ENCODE assay signal across 9 cellular contexts in genomic region chr1:26358411-26359384, GRCh38. TPM values are rescaled to one million over a fixed set of nuclear protein-coding genes. Genes with fewer than 3 reads are reported as not detected.
DNase-seq lines count a peak whose midpoint lies in the region; ATAC-seq, FAIRE-seq and TF ChIP-seq lines count a peak whose summit lies in the region.
"Had no signal": no experiment of that assay in that cellular context is flagged by ENCODE, and none has a peak within 500 bp of the region (broad histone marks: within the 10 kb centered on the region; RNA-seq: fewer than 3 reads in every experiment).

No MANE protein-coding gene starts in this region.

- peaks cover 5% of the 10 kb centered on the region; the same call in 1 of the 2 replicates for H3K4me1 ChIP-seq in DND-41 (ENCODE audit: insufficient read depth, low read length)
- H3K4me1 ChIP-seq in K562 (replicated peaks in 1 of 2; ENCODE audit: control insufficient read depth in 2 of 2, insufficient read depth in 2 of 2, low read length in 2 of 2), result peaks cover 6 to 43% of the 10 kb centered on the region in 2 experiments; a peak in 4 of 5 replicates
- peaks cover 10 to 15% (median 14%) of the 10 kb centered on the region in 4 donors for H3K4me1 ChIP-seq in esophagus muscularis mucosa

- POLR2A ChIA-PET in K562 (lab: Yijun Ruan, JAX), result interaction anchor here (0.8 to 1.7 kb wide), 7 partner anchors 8 to 73 kb away, joined by 3 to 5 read pairs (median 4); no protein-coding TSS in a partner anchor

- H3K4me3 ChIP-seq in DND-41 (ENCODE audit: low read depth in 1 of 2, low read length in 2 of 2), result no peak overlapping the region
- no peak overlapping the region for H3K4me3 ChIP-seq in K562
- no peak overlapping the region for H3K4me3 ChIP-seq in foreskin fibroblast (ENCODE audit: low read depth in 1 of 2, low read length in 2 of 2)
- H3K4me3 ChIP-seq in esophagus muscularis mucosa, result no peak overlapping the region

- TF ChIP-seq CTCF in DND-41 (IDR thresholded peaks at IDR 0.05; ENCODE audit: borderline replicate concordance, extremely low read depth, low read length, poor library complexity, severe bottlenecking) (no peak), K562 (IDR thresholded peaks at IDR 0.05 in 2 of 3, conservative IDR thresholded peaks at IDR 0.05 in 1 of 3; ENCODE audit: insufficient read depth in 2 of 3, low read depth in 1 of 3, low read length in 3 of 3) (no peak), foreskin fibroblast (IDR thresholded peaks at IDR 0.05; ENCODE audit: low read depth, low read length) (no peak), esophagus muscularis mucosa (IDR thresholded peaks at IDR 0.05) (no peak)

- no peak overlapping the region for H3K9ac ChIP-seq in DND-41 (ENCODE audit: low read depth, low read length)
- H3K9ac ChIP-seq in K562 (ENCODE audit: insufficient read depth in 1 of 2, low read depth in 2 of 2, low read length in 2 of 2), result peak overlapping the region in 1 of 2 experiments; percentile 38; a peak in 1 of 4 replicates

- TF ChIP-seq EP300 in K562 (IDR thresholded peaks at IDR 0.05; ENCODE audit: low read length) (no peak), esophagus muscularis mucosa (IDR thresholded peaks at IDR 0.05) (no peak)

- peak overlapping the region; percentile 54 for H3K27ac Mint-ChIP-seq in T-helper 2 cell treated with Interferon-gamma antibody and Interleukin-4, amounts not matched to agents 5 μg/mL and 100 μg/mL, for 36 hours

- peaks cover 28% of the 10 kb centered on the region for H3K27me3 Mint-ChIP-seq in T-helper 2 cell treated with Interferon-gamma antibody and Interleukin-4, amounts not matched to agents 5 μg/mL and 100 μg/mL, for 36 hours (ENCODE audit: low read depth)

- no peaks in the 10 kb centered on the region; the same call in 1 of the 2 replicates for H4K20me1 ChIP-seq in DND-41 (ENCODE audit: insufficient read depth, low read length)
- H4K20me1 ChIP-seq in K562 (replicated peaks; ENCODE audit: control insufficient read depth, insufficient read depth, low read length), result no peaks in the 10 kb centered on the region

- ATAC-seq in DND-41 (ENCODE audit: insufficient read depth, low read depth), result peak; percentile 18; the same call in 1 of the 3 replicates
- peak; percentile 44 for ATAC-seq in K562

- peaks cover 43% of the 10 kb centered on the region for H3K4me1 Mint-ChIP-seq in T-helper 2 cell treated with Interferon-gamma antibody and Interleukin-4, amounts not matched to agents 5 μg/mL and 100 μg/mL, for 36 hours (ENCODE audit: low read depth)

- no TSS peak for BruUV-seq in K562 (replicated peaks; lab: Mats Ljungman, UMichigan)

- intact Hi-C loops in K562 (cut with micrococcal nuclease) (no loop called here), esophagus muscularis mucosa (cut with DNase I) (no loop called here)

- H3K27me3 ChIP-seq in DND-41 (ENCODE audit: insufficient read depth, low read length, poor library complexity) (peaks cover 8% of the 10 kb centered on the region), K562 (ENCODE audit: control insufficient read depth in 2 of 2, insufficient read depth in 2 of 2, low read length in 2 of 2) (no peaks in the 10 kb centered on the region; a peak in 1 of 5 replicates), esophagus muscularis mucosa (peaks cover 0 to 98% (median 28%) of the 10 kb centered on the region in 4 donors)

- 27% methylated on average over 15 of the region's 15 CpGs for WGBS in K562 (ENCODE audit: insufficient coverage, low coverage, missing lambda C conversion rate)
- 59% methylated on average over 15 of the region's 15 CpGs for WGBS in esophagus muscularis mucosa

- FAIRE-seq in K562 (lab: Jason Lieb, UNC), result peak; percentile 90
- FAIRE-seq: astrocyte had no signal

- H3K9me3 ChIP-seq in DND-41 (ENCODE audit: insufficient read depth, low read length, severe bottlenecking) (no peaks in the 10 kb centered on the region), K562 (replicated peaks; ENCODE audit: control insufficient read depth, insufficient read depth, low read depth, low read length) (no peaks in the 10 kb centered on the region), esophagus muscularis mucosa (no peaks in the 10 kb centered on the region)

- in situ Hi-C loops in K562 (cut with MboI), result no loop called here

- peak overlapping the region; percentile 52 for H3K4me3 Mint-ChIP-seq in T-helper 2 cell treated with Interferon-gamma antibody and Interleukin-4, amounts not matched to agents 5 μg/mL and 100 μg/mL, for 36 hours

- DNase-seq in DND-41 (peak; percentile 26), K562 (ENCODE audit: extremely low read depth in 1 of 4, low spot score in 3 of 4) (peak in 3 of 4 experiments; percentile 46 to 57 (median 52)), DMS114 treated with DMSO at 0.1 percent for 48 hours (lab: John Stamatoyannopoulos, UW; ENCODE audit: unreplicated experiment) (no peak), foreskin fibroblast (no peak), NCI-H1048 (lab: John Stamatoyannopoulos, UW) (no peak), esophagus muscularis mucosa (ENCODE audit: extremely low spot score) (no peak)
- DNase-seq in T-helper 2 cell treated with Interferon-gamma antibody and Interleukin-4, amounts not matched to agents 5 μg/mL and 100 μg/mL, for 36 hours (ENCODE audit: low spot score), result peak; percentile 69
- peak; percentile 35 to 57 (median 48) for DNase-seq in stimulated activated CD4-positive, alpha-beta T cell treated with anti-CD3 and anti-CD28 coated beads, Interleukin-12 subunit alpha, Interleukin-12 subunit beta, amount 100 ng/mL, for 48 hours (ENCODE audit: low read depth in 2 of 3, low spot score in 1 of 3)

- H3K9me1 ChIP-seq in K562 (ENCODE audit: control insufficient read depth, insufficient read depth, low read length), result no peaks in the 10 kb centered on the region

- no peaks in the 10 kb centered on the region for H3K36me3 ChIP-seq in DND-41 (ENCODE audit: insufficient read depth, low read length)
- no peaks in the 10 kb centered on the region for H3K36me3 ChIP-seq in K562 (ENCODE audit: control insufficient read depth, insufficient read depth, low read length)
- H3K36me3 ChIP-seq in esophagus muscularis mucosa, result no peaks in the 10 kb centered on the region

- CTCF ChIA-PET in K562 (lab: Yijun Ruan, JAX; ENCODE audit: low intra/inter-chr PET ratio), result no interaction called here

- H2AFZ ChIP-seq in DND-41 (ENCODE audit: low read depth, low read length), result no peak overlapping the region
- peak overlapping the region; percentile 41 for H2AFZ ChIP-seq in K562 (ENCODE audit: low read depth, low read length)

- TF ChIP-seq POLR2A in K562 (conservative IDR thresholded peaks at IDR 0.05) (no peak), esophagus muscularis mucosa (IDR thresholded peaks at IDR 0.05; ENCODE audit: low read depth) (no peak)

- H3K4me2 ChIP-seq in DND-41 (ENCODE audit: insufficient read depth, low read length), result no peak overlapping the region
- peak overlapping the region; percentile 38; the same call in 1 of the 2 replicates for H3K4me2 ChIP-seq in K562 (ENCODE audit: insufficient read depth, low read length)

- H3K27ac ChIP-seq in DND-41 (ENCODE audit: low read length) (no peak overlapping the region), K562 (ENCODE audit: extremely low read depth, low read depth, low read length) (no peak overlapping the region), esophagus muscularis mucosa (replicated peaks in 1 of 4) (no peak overlapping the region)

- H3K9me3 Mint-ChIP-seq in T-helper 2 cell treated with Interferon-gamma antibody and Interleukin-4, amounts not matched to agents 5 μg/mL and 100 μg/mL, for 36 hours, result no peaks in the 10 kb centered on the region

- no peak for TF ChIP-seq RAD21 in K562 (CRISPR knock-in tag; conservative IDR thresholded peaks at IDR 0.05 in 1 of 2, IDR thresholded peaks at IDR 0.05 in 1 of 2)

- no peaks in the 10 kb centered on the region for H3K79me2 ChIP-seq in DND-41 (ENCODE audit: insufficient read depth, low read length)
- no peaks in the 10 kb centered on the region for H3K79me2 ChIP-seq in K562 (ENCODE audit: control insufficient read depth, insufficient read depth, low read length)

- H3K36me3 Mint-ChIP-seq in T-helper 2 cell treated with Interferon-gamma antibody and Interleukin-4, amounts not matched to agents 5 μg/mL and 100 μg/mL, for 36 hours (ENCODE audit: low read depth), result no peaks in the 10 kb centered on the region

RNA-seq across cellular contexts. Expression of gene CRYBG2, which starts 4.8 kb away (rescaled TPM):
- 7.8 and 10.7 TPM in 2 replicates for total RNA-seq in K562 (2011; cell fraction: chromatin; rRNA removed; ENCODE audit: low replicate concordance)
- total RNA-seq in K562 (2011; cell fraction: nucleolus; rRNA removed), result 10.0 and 10.2 TPM in 2 replicates
- 5.7 and 6.5 TPM in 2 replicates for total RNA-seq in K562 (2011; cell fraction: nucleoplasm; rRNA removed)
- 7.5 and 12.6 TPM in 2 replicates for total RNA-seq in K562 (2014; rRNA removed)
- 1.3 and 2.1 TPM in 2 replicates for total RNA-seq in K562 (2014; rRNA removed; fragmentation: Illumina TruSeq; extraction: Trizol)
- total RNA-seq in K562 (2015; rRNA removed; fragmentation: Illumina TruSeq; extraction: Trizol), result 1.9 and 2.5 TPM in 2 replicates
- total RNA-seq in K562 (2021), result 8.5 and 8.8 TPM in 2 replicates
- polyA plus RNA-seq in K562 (2011; rRNA removed), result 3.3 and 3.8 TPM in 2 replicates
- 4.8 and 8.5 TPM in 2 replicates for polyA plus RNA-seq in K562 (2011; cell fraction: cytosol; rRNA removed)
- polyA plus RNA-seq in K562 (2011; cell fraction: nucleus; rRNA removed), result 6.5 and 9.6 TPM in 2 replicates
- polyA plus RNA-seq in K562 (2012), result 4.3 and 24.3 TPM in 2 replicates
- 3.7 and 5.1 TPM in 2 replicates for polyA plus RNA-seq in K562 (2014; fragmentation: Illumina TruSeq; extraction: Trizol)
- 1 to 10 TPM in 1 of 2 experiments, under 1 TPM in 1; 0.39 to 2.4 TPM for polyA plus RNA-seq in K562 (2014; fragmentation: Nextera tagmentation; extraction: Ambion mirVana)
- polyA plus RNA-seq in K562 (2014; rRNA removed), result 3.1 and 8.1 TPM in 2 replicates
- 1.6 and 1.9 TPM in 2 replicates for polyA minus RNA-seq in K562 (2011; rRNA and poly(A)+ RNA removed)
- polyA minus RNA-seq in K562 (2011; cell fraction: cytosol; rRNA and poly(A)+ RNA removed), result 5.9 and 7.5 TPM in 2 replicates
- 2.6 and 4.4 TPM in 2 replicates for polyA minus RNA-seq in K562 (2011; cell fraction: nucleus; rRNA and poly(A)+ RNA removed)
- under 1 TPM in 2 of 4 donors, not detected in 2; 0.42 to 0.86 TPM for total RNA-seq in esophagus muscularis mucosa

RNA-seq across cellular contexts. Expression of gene ZNF683, which starts 13.9 kb away (rescaled TPM):
- total RNA-seq in K562 (2011; cell fraction: chromatin; rRNA removed; ENCODE audit: low replicate concordance), result not detected in 2 replicates
- not detected in 2 replicates for total RNA-seq in K562 (2011; cell fraction: nucleolus; rRNA removed)
- not detected in 2 replicates for total RNA-seq in K562 (2011; cell fraction: nucleoplasm; rRNA removed)
- total RNA-seq in K562 (2014; rRNA removed) (not detected in 2 replicates), K562 (2014; rRNA removed; fragmentation: Illumina TruSeq; extraction: Trizol) (not detected in 2 replicates), K562 (2015; rRNA removed; fragmentation: Illumina TruSeq; extraction: Trizol) (not detected in 2 replicates), K562 (2021) (not detected in 2 replicates), esophagus muscularis mucosa (not detected)
- polyA plus RNA-seq in K562 (2011; rRNA removed) (not detected in 2 replicates), K562 (2014; fragmentation: Illumina TruSeq; extraction: Trizol) (not detected in 2 replicates), K562 (2014; fragmentation: Nextera tagmentation; extraction: Ambion mirVana) (not detected), K562 (2014; rRNA removed) (not detected in 2 replicates)
- not detected in 2 replicates for polyA plus RNA-seq in K562 (2011; cell fraction: cytosol; rRNA removed)
- not detected in 2 replicates for polyA plus RNA-seq in K562 (2011; cell fraction: nucleus; rRNA removed)
- polyA plus RNA-seq in K562 (2012), result not detected in 2 replicates
- polyA minus RNA-seq in K562 (2011; rRNA and poly(A)+ RNA removed), result not detected in 2 replicates
- polyA minus RNA-seq in K562 (2011; cell fraction: cytosol; rRNA and poly(A)+ RNA removed), result not detected in 2 replicates
- not detected in 2 replicates for polyA minus RNA-seq in K562 (2011; cell fraction: nucleus; rRNA and poly(A)+ RNA removed)
- total RNA-seq: astrocyte had no signal

RNA-seq across cellular contexts. Expression of gene CD52, which starts 40.9 kb away (rescaled TPM):
- 26.7 and 65.5 TPM in 2 replicates for total RNA-seq in K562 (2011; cell fraction: chromatin; rRNA removed; ENCODE audit: low replicate concordance)
- 72.0 and 78.5 TPM in 2 replicates for total RNA-seq in K562 (2011; cell fraction: nucleolus; rRNA removed)
- total RNA-seq in K562 (2011; cell fraction: nucleoplasm; rRNA removed), result 50.2 and 55.9 TPM in 2 replicates
- total RNA-seq in K562 (2014; rRNA removed) (34.9 and 43.3 TPM in 2 replicates), K562 (2014; rRNA removed; fragmentation: Illumina TruSeq; extraction: Trizol) (127 TPM in 2 replicates), K562 (2015; rRNA removed; fragmentation: Illumina TruSeq; extraction: Trizol) (182 and 185 TPM in 2 replicates), K562 (2021) (70.9 and 90.7 TPM in 2 replicates), esophagus muscularis mucosa (10 to 100 TPM in 1 of 4 donors, 1 to 10 TPM in 2, not detected in 1; 3.8 to 14.0 (median 7.1) TPM)
- polyA plus RNA-seq in K562 (2011; rRNA removed) (312 and 418 TPM in 2 replicates), K562 (2014; fragmentation: Illumina TruSeq; extraction: Trizol) (147 and 173 TPM in 2 replicates), K562 (2014; fragmentation: Nextera tagmentation; extraction: Ambion mirVana) (100 to 1,000 TPM; 355 to 488 TPM), K562 (2014; rRNA removed) (152 and 198 TPM in 2 replicates)
- 457 and 520 TPM in 2 replicates for polyA plus RNA-seq in K562 (2011; cell fraction: cytosol; rRNA removed)
- polyA plus RNA-seq in K562 (2011; cell fraction: nucleus; rRNA removed), result 77.7 and 147 TPM in 2 replicates
- polyA plus RNA-seq in K562 (2012), result 170 and 195 TPM in 2 replicates
- 56.1 and 74.7 TPM in 2 replicates for polyA minus RNA-seq in K562 (2011; rRNA and poly(A)+ RNA removed)
- 28.1 and 33.6 TPM in 2 replicates for polyA minus RNA-seq in K562 (2011; cell fraction: cytosol; rRNA and poly(A)+ RNA removed)
- 6.9 and 14.1 TPM in 2 replicates for polyA minus RNA-seq in K562 (2011; cell fraction: nucleus; rRNA and poly(A)+ RNA removed)
- total RNA-seq: astrocyte had no signal

RNA-seq across cellular contexts. Expression of gene LIN28A, which starts 51.9 kb away (rescaled TPM):
- total RNA-seq in K562 (2011; cell fraction: chromatin; rRNA removed; ENCODE audit: low replicate concordance), result 0.51 and 0.97 TPM in 2 replicates
- total RNA-seq in K562 (2011; cell fraction: nucleolus; rRNA removed), result 0.53 and 0.67 TPM in 2 replicates
- 0.81 and 1.5 TPM in 2 replicates for total RNA-seq in K562 (2011; cell fraction: nucleoplasm; rRNA removed)
- total RNA-seq in K562 (2014; rRNA removed) (3.1 and 3.8 TPM in 2 replicates), K562 (2014; rRNA removed; fragmentation: Illumina TruSeq; extraction: Trizol) (4.3 and 4.5 TPM in 2 replicates), K562 (2015; rRNA removed; fragmentation: Illumina TruSeq; extraction: Trizol) (4.5 and 5.4 TPM in 2 replicates), K562 (2021) (5.1 TPM in 2 replicates), esophagus muscularis mucosa (not detected)
- polyA plus RNA-seq in K562 (2011; rRNA removed) (0.26 and 5.2 TPM in 2 replicates), K562 (2014; fragmentation: Illumina TruSeq; extraction: Trizol) (3.5 and 3.9 TPM in 2 replicates), K562 (2014; fragmentation: Nextera tagmentation; extraction: Ambion mirVana) (1 to 10 TPM in 1 of 2 experiments, under 1 TPM in 1; 0.80 to 1.0 TPM), K562 (2014; rRNA removed) (2.4 and 3.2 TPM in 2 replicates)
- polyA plus RNA-seq in K562 (2011; cell fraction: cytosol; rRNA removed), result 0.25 and 1.9 TPM in 2 replicates
- 0.15 and 1.7 TPM in 2 replicates for polyA plus RNA-seq in K562 (2011; cell fraction: nucleus; rRNA removed)
- 0.24 and 1.0 TPM in 2 replicates for polyA plus RNA-seq in K562 (2012)
- 0.69 and 13.6 TPM in 2 replicates for polyA minus RNA-seq in K562 (2011; rRNA and poly(A)+ RNA removed)
- 0.36 and 6.4 TPM in 2 replicates for polyA minus RNA-seq in K562 (2011; cell fraction: cytosol; rRNA and poly(A)+ RNA removed)
- polyA minus RNA-seq in K562 (2011; cell fraction: nucleus; rRNA and poly(A)+ RNA removed), result 0.11 and 0.81 TPM in 2 replicates

RNA-seq across cellular contexts. Expression of gene UBXN11, which starts 52.3 kb away (rescaled TPM):
- total RNA-seq in K562 (2011; cell fraction: chromatin; rRNA removed; ENCODE audit: low replicate concordance), result 26.5 and 67.3 TPM in 2 replicates
- total RNA-seq in K562 (2011; cell fraction: nucleolus; rRNA removed), result 42.6 and 44.4 TPM in 2 replicates
- total RNA-seq in K562 (2011; cell fraction: nucleoplasm; rRNA removed), result 37.0 and 39.5 TPM in 2 replicates
- total RNA-seq in K562 (2014; rRNA removed) (11.3 and 11.5 TPM in 2 replicates), K562 (2014; rRNA removed; fragmentation: Illumina TruSeq; extraction: Trizol) (2.6 and 4.0 TPM in 2 replicates), K562 (2015; rRNA removed; fragmentation: Illumina TruSeq; extraction: Trizol) (8.1 and 8.2 TPM in 2 replicates), K562 (2021) (20.2 and 24.9 TPM in 2 replicates), esophagus muscularis mucosa (10 to 100 TPM in 2 of 4 donors, 1 to 10 TPM in 2; 7.1 to 13.3 (median 10.1) TPM)
- polyA plus RNA-seq in K562 (2011; rRNA removed) (17.5 and 20.9 TPM in 2 replicates), K562 (2014; fragmentation: Illumina TruSeq; extraction: Trizol) (12.3 and 14.7 TPM in 2 replicates), K562 (2014; fragmentation: Nextera tagmentation; extraction: Ambion mirVana) (1 to 10 TPM in 1 of 2 experiments, under 1 TPM in 1; 0.48 to 2.1 TPM), K562 (2014; rRNA removed) (30.6 and 34.3 TPM in 2 replicates)
- polyA plus RNA-seq in K562 (2011; cell fraction: cytosol; rRNA removed), result 20.1 and 26.4 TPM in 2 replicates
- polyA plus RNA-seq in K562 (2011; cell fraction: nucleus; rRNA removed), result 134 and 188 TPM in 2 replicates
- polyA plus RNA-seq in K562 (2012), result 23.4 and 28.6 TPM in 2 replicates
- polyA minus RNA-seq in K562 (2011; rRNA and poly(A)+ RNA removed), result 9.3 and 10.4 TPM in 2 replicates
- 7.9 and 8.8 TPM in 2 replicates for polyA minus RNA-seq in K562 (2011; cell fraction: cytosol; rRNA and poly(A)+ RNA removed)
- 26.3 and 27.6 TPM in 2 replicates for polyA minus RNA-seq in K562 (2011; cell fraction: nucleus; rRNA and poly(A)+ RNA removed)

Comparison
In these comparisons a context has a peak if more than half of its experiments do, and no peak if none do; other contexts are left out.
1. DNase-seq: peak in DND-41 (single experiment), T-helper 2 cell treated with Interferon-gamma antibody and Interleukin-4, amounts not matched to agents 5 μg/mL and 100 μg/mL, for 36 hours (single experiment), K562 (3 of 4) and stimulated activated CD4-positive, alpha-beta T cell treated with anti-CD3 and anti-CD28 coated beads, Interleukin-12 subunit alpha, Interleukin-12 subunit beta, amount 100 ng/mL, for 48 hours (3 of 3); none in DMS114 treated with DMSO at 0.1 percent for 48 hours (single experiment), foreskin fibroblast (0 of 2), NCI-H1048 (single experiment) and esophagus muscularis mucosa (single experiment).